In the genomic region with DNA sequence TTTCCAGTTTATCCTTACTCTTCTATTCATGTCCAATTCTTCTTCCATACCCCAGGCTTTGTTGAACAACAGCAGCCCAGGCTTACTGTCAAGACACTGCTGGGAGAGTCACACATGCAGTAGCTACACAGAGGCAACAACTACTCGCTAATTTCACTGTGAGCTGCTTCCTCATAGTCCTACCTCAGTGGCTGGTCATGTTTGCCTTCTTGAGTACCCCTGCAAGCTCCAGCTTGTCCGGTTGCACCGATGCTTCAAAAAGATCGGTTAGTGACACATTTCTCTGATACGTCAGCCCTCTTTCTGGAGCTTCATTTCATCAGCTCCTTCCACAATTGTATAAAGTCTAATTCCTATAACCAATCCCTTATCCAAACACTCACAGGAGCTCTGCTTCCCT, we compare ENCODE assay signal across 1 cellular context.
TF ChIP-seq lines count a peak whose summit lies in the region.

No MANE protein-coding gene starts in this region.

TF ChIP-seq in GM23338, 12 proteins besides CTCF, POLR2A, EP300 and RAD21 (continued from another document):
- TF ChIP-seq ZNF462 (CRISPR knock-in tag; IDR thresholded peaks at IDR 0.05) (no peak), JUNB (IDR thresholded peaks at IDR 0.05; ENCODE audit: unreplicated experiment) (no peak), CREB1 (CRISPR knock-in tag; IDR thresholded peaks at IDR 0.05; ENCODE audit: low read depth) (no peak), REST (IDR thresholded peaks at IDR 0.05; ENCODE audit: unreplicated experiment) (no peak), ZNF114 (CRISPR knock-in tag; IDR thresholded peaks at IDR 0.05) (no peak)
- TF ChIP-seq, protein P1, sequence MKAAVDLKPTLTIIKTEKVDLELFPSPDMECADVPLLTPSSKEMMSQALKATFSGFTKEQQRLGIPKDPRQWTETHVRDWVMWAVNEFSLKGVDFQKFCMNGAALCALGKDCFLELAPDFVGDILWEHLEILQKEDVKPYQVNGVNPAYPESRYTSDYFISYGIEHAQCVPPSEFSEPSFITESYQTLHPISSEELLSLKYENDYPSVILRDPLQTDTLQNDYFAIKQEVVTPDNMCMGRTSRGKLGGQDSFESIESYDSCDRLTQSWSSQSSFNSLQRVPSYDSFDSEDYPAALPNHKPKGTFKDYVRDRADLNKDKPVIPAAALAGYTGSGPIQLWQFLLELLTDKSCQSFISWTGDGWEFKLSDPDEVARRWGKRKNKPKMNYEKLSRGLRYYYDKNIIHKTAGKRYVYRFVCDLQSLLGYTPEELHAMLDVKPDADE (IDR thresholded peaks at IDR 0.05): no peak
